In the genomic region with DNA sequence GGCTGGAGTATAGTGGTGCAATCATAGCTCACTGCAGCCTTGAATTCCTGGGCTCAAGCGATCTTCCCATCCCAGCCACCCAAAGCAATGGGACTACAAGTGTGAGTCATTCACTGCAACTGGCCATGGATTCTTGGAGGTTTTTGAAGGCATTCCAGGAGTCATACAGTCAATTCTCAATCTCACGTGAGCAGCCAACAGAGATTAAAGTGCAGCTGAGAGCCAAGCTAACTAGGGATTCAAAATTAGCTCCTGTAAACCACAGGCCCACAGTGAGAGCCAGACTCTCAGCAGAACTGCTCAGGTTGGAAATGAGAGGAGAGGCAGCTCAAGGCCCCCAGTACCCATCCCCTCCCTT, we compare ENCODE assay signal across 8 cellular contexts. TPM values are rescaled to one million over a fixed set of nuclear protein-coding genes. Genes with fewer than 3 reads are reported as not detected.
DNase-seq lines count a peak whose midpoint lies in the region; ATAC-seq and TF ChIP-seq lines count a peak whose summit lies in the region.

No MANE protein-coding gene starts in this region.

- peak overlapping the region in 3 of 4 donors; percentile 54 to 76 (median 63) for H3K4me3 Mint-ChIP-seq in CD4-positive, CD25-positive, alpha-beta regulatory T cell
- H3K4me3 Mint-ChIP-seq in dendritic cell treated with granulocyte-macrophage colony-stimulating factor and Interleukin-4, amounts not matched to agents 40 ng/mL and 50 ng/mL, for 4 days: peak overlapping the region; percentile 83
- peak overlapping the region; percentile 21 to 77 (median 66) for H3K4me3 Mint-ChIP-seq in naive thymus-derived CD4-positive, alpha-beta T cell

- peaks cover 47% of the 10 kb centered on the region for H3K36me3 Mint-ChIP-seq in CD4-positive, CD25-positive, alpha-beta regulatory T cell
- H3K36me3 Mint-ChIP-seq in dendritic cell treated with granulocyte-macrophage colony-stimulating factor and Interleukin-4, amounts not matched to agents 40 ng/mL and 50 ng/mL, for 4 days (ENCODE audit: low read depth): peaks cover 68% of the 10 kb centered on the region
- H3K36me3 Mint-ChIP-seq in naive thymus-derived CD4-positive, alpha-beta T cell: peaks cover 10 to 54% (median 41%) of the 10 kb centered on the region in 5 donors

- H3K27me3 Mint-ChIP-seq in CD4-positive, CD25-positive, alpha-beta regulatory T cell: no peaks in the 10 kb centered on the region
- H3K27me3 Mint-ChIP-seq in dendritic cell treated with granulocyte-macrophage colony-stimulating factor and Interleukin-4, amounts not matched to agents 40 ng/mL and 50 ng/mL, for 4 days: no peaks in the 10 kb centered on the region
- no peaks in the 10 kb centered on the region for H3K27me3 Mint-ChIP-seq in naive thymus-derived CD4-positive, alpha-beta T cell

- no peaks in the 10 kb centered on the region for H3K27me3 ChIP-seq in CD4-positive, CD25-positive, alpha-beta regulatory T cell (ENCODE audit: control insufficient read depth, insufficient read depth, low read length)
- H3K27me3 ChIP-seq in naive thymus-derived CD4-positive, alpha-beta T cell (ENCODE audit: control insufficient read depth in 2 of 2, insufficient read depth in 2 of 2, low read length in 2 of 2): no peaks in the 10 kb centered on the region
- no peaks in the 10 kb centered on the region for H3K27me3 ChIP-seq in esophagus squamous epithelium

- POLR2A ChIA-PET in naive thymus-derived CD4-positive, alpha-beta T cell (lab: Charles Lee): interaction anchor here (0.7 to 1.6 kb wide), 6 partner anchors 22 to 41 kb away, joined by 3 to 4 read pairs (median 3); no protein-coding TSS in a partner anchor

- H3K9me3 ChIP-seq in CD4-positive, CD25-positive, alpha-beta regulatory T cell (ENCODE audit: control insufficient read depth in 2 of 2, low read length in 2 of 2): no peaks in the 10 kb centered on the region
- H3K9me3 ChIP-seq in naive thymus-derived CD4-positive, alpha-beta T cell (ENCODE audit: control insufficient read depth in 2 of 3, low read length in 3 of 3): no peaks in the 10 kb centered on the region
- no peaks in the 10 kb centered on the region for H3K9me3 ChIP-seq in esophagus squamous epithelium

- 0 to 42% methylated on average over 1 to 2 of the region's 2 CpGs for WGBS in esophagus squamous epithelium, 2 donors

- in situ Hi-C loops in KBM-7 (cut with MboI; ENCODE audit: low pct_unique_long_range_greater_than_20kb, low sequenced_read_pairs): no loop called here

- CTCF ChIA-PET in naive thymus-derived CD4-positive, alpha-beta T cell (lab: Charles Lee): interaction anchor here (1.0 to 1.6 kb wide), 2 partner anchors 10 to 39 kb away, joined by 3 to 6 read pairs; no protein-coding TSS in a partner anchor

- no peak for TF ChIP-seq POLR2A in esophagus squamous epithelium (IDR thresholded peaks at IDR 0.05)

- H3K4me3 ChIP-seq in CD4-positive, CD25-positive, alpha-beta regulatory T cell (ENCODE audit: low read depth, low read length): peak overlapping the region; percentile 27
- no peak overlapping the region for H3K4me3 ChIP-seq in naive thymus-derived CD4-positive, alpha-beta T cell (ENCODE audit: low read length)
- H3K4me3 ChIP-seq in esophagus squamous epithelium: no peak overlapping the region

- intact Hi-C loops in dendritic cell treated with granulocyte-macrophage colony-stimulating factor and Interleukin-4, amounts not matched to agents 40 ng/mL and 50 ng/mL, for 4 days (cut with micrococcal nuclease): loop anchor here (1.0 to 2.0 kb wide), 2 partner anchors 8 to 29 kb away; a partner anchor contains a TSS
- intact Hi-C loops in naive thymus-derived CD4-positive, alpha-beta T cell (cut with micrococcal nuclease): loop anchor here in 1 of 2 donors (1.0 kb wide), 1 partner anchor 12 kb away; no protein-coding TSS in a partner anchor
- intact Hi-C loops in esophagus squamous epithelium (cut with DNase I): no loop called here

- peaks cover 58% of the 10 kb centered on the region for H3K4me1 ChIP-seq in CD4-positive, CD25-positive, alpha-beta regulatory T cell (ENCODE audit: control insufficient read depth, insufficient read depth, low read length, poor library complexity, severe bottlenecking)
- H3K4me1 ChIP-seq in naive thymus-derived CD4-positive, alpha-beta T cell (ENCODE audit: control insufficient read depth in 2 of 2, insufficient read depth in 2 of 2, low read length in 2 of 2): peaks cover 38 to 58% of the 10 kb centered on the region in 2 donors
- peaks cover 11 to 40% (median 19%) of the 10 kb centered on the region in 3 donors for H3K4me1 ChIP-seq in esophagus squamous epithelium

- peaks cover 65 to 90% (median 73%) of the 10 kb centered on the region in 4 donors for H3K4me1 Mint-ChIP-seq in CD4-positive, CD25-positive, alpha-beta regulatory T cell
- H3K4me1 Mint-ChIP-seq in dendritic cell treated with granulocyte-macrophage colony-stimulating factor and Interleukin-4, amounts not matched to agents 40 ng/mL and 50 ng/mL, for 4 days (ENCODE audit: low read depth): peaks cover 84% of the 10 kb centered on the region
- H3K4me1 Mint-ChIP-seq in naive thymus-derived CD4-positive, alpha-beta T cell: peaks cover 66 to 97% (median 86%) of the 10 kb centered on the region in 7 donors

- peak overlapping the region; percentile 72 to 91 (median 83) for H3K27ac Mint-ChIP-seq in CD4-positive, CD25-positive, alpha-beta regulatory T cell
- peak overlapping the region; percentile 89 for H3K27ac Mint-ChIP-seq in dendritic cell treated with granulocyte-macrophage colony-stimulating factor and Interleukin-4, amounts not matched to agents 40 ng/mL and 50 ng/mL, for 4 days
- H3K27ac Mint-ChIP-seq in naive thymus-derived CD4-positive, alpha-beta T cell: peak overlapping the region; percentile 62 to 96 (median 89)

- peak overlapping the region; percentile 60 for H3K27ac ChIP-seq in CD4-positive, CD25-positive, alpha-beta regulatory T cell (ENCODE audit: insufficient read depth, low read length, poor library complexity, severe bottlenecking)
- H3K27ac ChIP-seq in naive thymus-derived CD4-positive, alpha-beta T cell (ENCODE audit: low read depth, low read length): peak overlapping the region; percentile 59
- H3K27ac ChIP-seq in esophagus squamous epithelium: no peak overlapping the region

- peaks cover 0 to 7% (median 0%) of the 10 kb centered on the region in 7 donors for H3K9me3 Mint-ChIP-seq in CD4-positive, CD25-positive, alpha-beta regulatory T cell
- H3K9me3 Mint-ChIP-seq in dendritic cell treated with granulocyte-macrophage colony-stimulating factor and Interleukin-4, amounts not matched to agents 40 ng/mL and 50 ng/mL, for 4 days: no peaks in the 10 kb centered on the region
- H3K9me3 Mint-ChIP-seq in naive thymus-derived CD4-positive, alpha-beta T cell: peaks cover 0 to 2% (median 0%) of the 10 kb centered on the region in 11 donors

- no peak for TF ChIP-seq CTCF in esophagus squamous epithelium (IDR thresholded peaks at IDR 0.05)

- no peak for ATAC-seq in CD4-positive, CD25-positive, alpha-beta regulatory T cell (ENCODE audit: low read depth in 2 of 2)
- no peak for ATAC-seq in naive thymus-derived CD4-positive, alpha-beta T cell

- no peak for DNase-seq in CD4-positive, CD25-positive, alpha-beta regulatory T cell
- DNase-seq in NCI-H446 treated with DMSO at 0.1 percent for 48 hours (lab: John Stamatoyannopoulos, UW) (peak; percentile 29), activated gamma-delta T cell treated with Interleukin-2 at 50 U/mL for 16 hours (no peak), esophagus squamous epithelium (lab: John Stamatoyannopoulos, UW) (no peak), KBM-7 (no peak)
- DNase-seq in naive thymus-derived CD4-positive, alpha-beta T cell: no peak
- DNase-seq in effector CD4-positive, alpha-beta T cell: no peak

- peaks cover 25% of the 10 kb centered on the region for H3K36me3 ChIP-seq in CD4-positive, CD25-positive, alpha-beta regulatory T cell (ENCODE audit: control insufficient read depth, insufficient read depth, low read length)
- H3K36me3 ChIP-seq in naive thymus-derived CD4-positive, alpha-beta T cell (ENCODE audit: control insufficient read depth in 2 of 3, insufficient read depth in 3 of 3, low read length in 3 of 3): peaks cover 0 to 24% (median 8%) of the 10 kb centered on the region in 3 experiments
- peaks cover 0 to 30% (median 7%) of the 10 kb centered on the region in 3 donors for H3K36me3 ChIP-seq in esophagus squamous epithelium

RNA-seq across cellular contexts. Expression of a gene that starts 30.2 kb away (rescaled TPM):
- total RNA-seq in CD4-positive, CD25-positive, alpha-beta regulatory T cell: 302 TPM
- 10 to 100 TPM; 60.4 to 79.6 (median 64.2) TPM for polyA plus RNA-seq in CD4-positive, CD25-positive, alpha-beta regulatory T cell
- 100 to 1,000 TPM; 232 to 437 (median 385) TPM for total RNA-seq in naive thymus-derived CD4-positive, alpha-beta T cell
- 100 to 1,000 TPM in 1 of 2 donors, 10 to 100 TPM in 1; 89.5 to 144 TPM for polyA plus RNA-seq in naive thymus-derived CD4-positive, alpha-beta T cell
- total RNA-seq in esophagus squamous epithelium: 10 to 100 TPM; 69.0 to 90.8 (median 76.0) TPM

Comparison
In these comparisons a context has a peak if more than half of its experiments do, and no peak if none do; other contexts are left out.
1. H3K27ac ChIP-seq: peak in CD4-positive, CD25-positive, alpha-beta regulatory T cell (single experiment) and naive thymus-derived CD4-positive, alpha-beta T cell (single experiment); none in esophagus squamous epithelium (0 of 4).
2. Peak in every context shown above with its lines, with median percentiles within 50 percentile points of each other: H3K27ac Mint-ChIP-seq and H3K4me3 Mint-ChIP-seq.